In genomic region chr11:57547854-57548377, GRCh38 we compare ENCODE assay signal across 8 cellular contexts. TPM values are rescaled to one million over a fixed set of nuclear protein-coding genes. Genes with fewer than 3 reads are reported as not detected.
DNase-seq lines count a peak whose midpoint lies in the region; ATAC-seq and TF ChIP-seq lines count a peak whose summit lies in the region.

No MANE protein-coding gene starts in this region.

- H3K27ac ChIP-seq in right atrium auricular region = no peak overlapping the region

- H3K9me3 ChIP-seq in right atrium auricular region = no peaks in the 10 kb centered on the region

- H3K4me3 ChIP-seq in right atrium auricular region = no peak overlapping the region
- H3K4me3 ChIP-seq in H7 (ENCODE audit: insufficient read depth, low read depth, low read length) = no peak overlapping the region

- H3K36me3 ChIP-seq in right atrium auricular region (peaks cover 28% of the 10 kb centered on the region), H7 (replicated peaks; ENCODE audit: control insufficient read depth, insufficient read depth, low read length) (peaks cover 11% of the 10 kb centered on the region)

- H3K4me1 ChIP-seq in right atrium auricular region = no peaks in the 10 kb centered on the region

- no peak for TF ChIP-seq CTCF in right atrium auricular region (IDR thresholded peaks at IDR 0.05)

- ATAC-seq in GM18511 (IDR thresholded peaks at IDR 0.05; ENCODE audit: unreplicated experiment) (peak; percentile 93), GM21529 (IDR thresholded peaks at IDR 0.05; ENCODE audit: unreplicated experiment) (peak; percentile 87), HG03571 (IDR thresholded peaks at IDR 0.05; ENCODE audit: unreplicated experiment) (peak; percentile 93), left lobe of liver (peak; percentile 13)

- DNase-seq in left lobe of liver (ENCODE audit: low spot score) (no peak), NCI-H1694 (lab: John Stamatoyannopoulos, UW) (no peak), NCI-H1436 treated with DMSO at 0.1 percent for 48 hours (lab: John Stamatoyannopoulos, UW) (no peak), right atrium auricular region (ENCODE audit: low spot score) (no peak), H7 (no peak)

- H3K27me3 ChIP-seq in right atrium auricular region (no peaks in the 10 kb centered on the region), H7 (ENCODE audit: control insufficient read depth, insufficient read depth, low read length) (peaks cover 1% of the 10 kb centered on the region; the same call in 1 of the 2 replicates)

RNA-seq across cellular contexts. Expression of gene SMTNL1, which starts 10.5 kb away (rescaled TPM):
- not detected for total RNA-seq in left lobe of liver
- not detected for total RNA-seq in right atrium auricular region
- not detected in 2 replicates for total RNA-seq in H7 (2014; rRNA removed; shearing (Covaris generic))

RNA-seq across cellular contexts. Expression of gene TIMM10, which starts 17.4 kb away (rescaled TPM):
- total RNA-seq in left lobe of liver = 39.3 TPM
- total RNA-seq in right atrium auricular region = 10 to 100 TPM; 27.3 to 63.4 TPM
- total RNA-seq in H7 (2014; rRNA removed; shearing (Covaris generic)) = 58.6 and 73.3 TPM in 2 replicates

RNA-seq across cellular contexts. Expression of gene UBE2L6, which starts 19.6 kb away (rescaled TPM):
- total RNA-seq in left lobe of liver (53.0 TPM), right atrium auricular region (10 to 100 TPM in 1 of 2 donors, 1 to 10 TPM in 1; 8.1 to 22.5 TPM)
- total RNA-seq in H7 (2014; rRNA removed; shearing (Covaris generic)) = 9.5 and 17.6 TPM in 2 replicates

RNA-seq across cellular contexts. Expression of gene SLC43A1, which starts 32.4 kb away (rescaled TPM):
- total RNA-seq in left lobe of liver = 115 TPM
- 10 to 100 TPM in 1 of 2 donors, 1 to 10 TPM in 1; 5.0 to 10.4 TPM for total RNA-seq in right atrium auricular region
- 30.7 and 33.1 TPM in 2 replicates for total RNA-seq in H7 (2014; rRNA removed; shearing (Covaris generic))

RNA-seq across cellular contexts. Expression of gene SERPING1, which starts 49.6 kb away (rescaled TPM):
- total RNA-seq in left lobe of liver = 1,854 TPM
- 100 to 1,000 TPM; 210 to 851 TPM for total RNA-seq in right atrium auricular region
- total RNA-seq in H7 (2014; rRNA removed; shearing (Covaris generic)) = 30.3 and 34.6 TPM in 2 replicates

Comparison
In these comparisons a context has a peak if more than half of its experiments do, and no peak if none do; other contexts are left out.
1. ATAC-seq: peak in every context shown above with its lines; median percentile 93 in GM18511; 93 in HG03571; 87 in GM21529; 13 in left lobe of liver.